ENCODE assay signal across 13 cellular contexts in the genomic region with DNA sequence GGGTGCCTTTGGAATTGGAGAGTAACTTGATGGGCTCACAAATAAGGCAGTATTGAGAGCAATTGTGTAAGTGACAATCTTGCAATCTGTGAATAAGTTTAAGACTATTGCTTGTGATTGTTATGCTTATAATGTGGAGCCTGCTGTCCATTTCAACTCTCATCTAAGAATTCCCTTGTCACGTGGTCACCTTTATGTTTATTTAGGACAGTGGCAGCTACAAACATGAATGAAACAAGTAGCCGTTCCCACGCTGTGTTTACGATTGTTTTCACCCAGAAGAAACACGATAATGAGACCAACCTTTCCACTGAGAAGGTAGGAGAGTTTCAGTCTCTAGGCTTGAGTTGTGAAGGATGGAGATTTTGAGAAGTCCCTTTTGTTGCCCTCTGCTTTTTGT. TPM values are rescaled to one million over a fixed set of nuclear protein-coding genes. Genes with fewer than 3 reads are reported as not detected.
DNase-seq lines count a peak whose midpoint lies in the region; ATAC-seq and TF ChIP-seq lines count a peak whose summit lies in the region.
"Had no signal": no experiment of that assay in that cellular context is flagged by ENCODE, and none has a peak within 500 bp of the region (broad histone marks: within the 10 kb centered on the region; RNA-seq: fewer than 3 reads in every experiment).

No MANE protein-coding gene starts in this region.

- DNase-seq in left ventricle myocardium inferior (no peak), heart left ventricle (no peak), body of pancreas (no peak), mesothelial cell of epicardium (ENCODE audit: low spot score in 2 of 2, unreplicated experiment in 2 of 2) (no peak), NCI-H526 (lab: John Stamatoyannopoulos, UW) (no peak), NCI-H2196 treated with DMSO at 0.1 percent for 48 hours (lab: John Stamatoyannopoulos, UW; ENCODE audit: unreplicated experiment) (no peak)
- no peak for DNase-seq in stimulated activated CD4-positive, alpha-beta T cell treated with anti-CD3 and anti-CD28 coated beads, Interleukin-1b, Interleukin-23, amount 100 ng/mL, for 48 hours
- DNase-seq: Caco-2; CD8-positive, alpha-beta memory T cell; GF-D8 had no signal

- no peak overlapping the region for H3K4me3 Mint-ChIP-seq in mesothelial cell of epicardium
- H3K4me3 Mint-ChIP-seq: CD8-positive, alpha-beta memory T cell had no signal

- no peak overlapping the region for H3K4me3 ChIP-seq in left ventricle myocardium inferior
- H3K4me3 ChIP-seq in heart left ventricle = no peak overlapping the region
- no peak overlapping the region for H3K4me3 ChIP-seq in body of pancreas
- no peak overlapping the region for H3K4me3 ChIP-seq in skeletal muscle tissue (ENCODE audit: low read length in 3 of 3)
- H3K4me3 ChIP-seq: BLaER1 had no signal

- TF ChIP-seq POLR2A in heart left ventricle (IDR thresholded peaks at IDR 0.05) (no peak), body of pancreas (IDR thresholded peaks at IDR 0.05) (no peak)

- ATAC-seq in heart left ventricle (no peak), body of pancreas (peak; percentile 24)

- no peak overlapping the region for H3K9ac ChIP-seq in skeletal muscle tissue (ENCODE audit: low read depth in 1 of 3, low read length in 3 of 3)
- H3K9ac ChIP-seq: BLaER1 had no signal

- H3K27ac ChIP-seq in left ventricle myocardium inferior (replicated peaks) = peak overlapping the region; percentile 22
- peak overlapping the region in 3 of 12 donors; percentile 20 to 39 (median 35) for H3K27ac ChIP-seq in heart left ventricle
- H3K27ac ChIP-seq in body of pancreas = no peak overlapping the region
- H3K27ac ChIP-seq in skeletal muscle tissue (ENCODE audit: low read depth, low read length) = peak overlapping the region; percentile 7
- H3K27ac ChIP-seq: 22Rv1, BLaER1 had no signal

- no peaks in the 10 kb centered on the region for H3K27me3 Mint-ChIP-seq in mesothelial cell of epicardium (ENCODE audit: low read depth)
- H3K27me3 Mint-ChIP-seq: CD8-positive, alpha-beta memory T cell had no signal

- H3K27me3 ChIP-seq in left ventricle myocardium inferior (ENCODE audit: low read depth) (no peaks in the 10 kb centered on the region), heart left ventricle (no peaks in the 10 kb centered on the region), body of pancreas (no peaks in the 10 kb centered on the region), skeletal muscle tissue (ENCODE audit: control insufficient read depth in 3 of 3, insufficient read depth in 3 of 3, low read length in 3 of 3) (no peaks in the 10 kb centered on the region)
- H3K27me3 ChIP-seq: BLaER1 had no signal

- H3K27ac Mint-ChIP-seq in mesothelial cell of epicardium = peak overlapping the region; percentile 8

- H3K9me3 ChIP-seq in left ventricle myocardium inferior (replicated peaks) (no peaks in the 10 kb centered on the region), heart left ventricle (no peaks in the 10 kb centered on the region), body of pancreas (no peaks in the 10 kb centered on the region), skeletal muscle tissue (ENCODE audit: control insufficient read depth in 3 of 3, low read length in 3 of 3) (no peaks in the 10 kb centered on the region)
- H3K9me3 ChIP-seq: BLaER1, Caco-2 had no signal

- 89 to 95% (median 94%) methylated on average over 5 of the region's 5 CpGs for WGBS in heart left ventricle, 4 donors
- WGBS in body of pancreas, 2 donors = 37 to 38% methylated on average over 5 of the region's 5 CpGs

- intact Hi-C loops in left ventricle myocardium inferior (cut with micrococcal nuclease) = no loop called here
- intact Hi-C loops in heart left ventricle (cut with DNase I) = loop anchor here in 2 of 10 donors (5.0 to 10.0 kb wide), 2 partner anchors 53 to 56 kb away; partner anchors contain the start of gene KIF1B (in 2 of the 2)
- intact Hi-C loops in body of pancreas (cut with DNase I) = no loop called here

- peaks cover 72% of the 10 kb centered on the region for H3K36me3 ChIP-seq in left ventricle myocardium inferior
- peaks cover 0 to 96% (median 81%) of the 10 kb centered on the region in 9 donors for H3K36me3 ChIP-seq in heart left ventricle
- H3K36me3 ChIP-seq in body of pancreas (replicated peaks in 1 of 2; ENCODE audit: insufficient read depth in 1 of 2, low read depth in 2 of 2) = peaks cover 0 to 2% of the 10 kb centered on the region in 2 donors
- peaks cover 32 to 39% (median 35%) of the 10 kb centered on the region in 3 donors for H3K36me3 ChIP-seq in skeletal muscle tissue (ENCODE audit: control insufficient read depth in 3 of 3, insufficient read depth in 3 of 3, low read length in 3 of 3)

- TF ChIP-seq CTCF in left ventricle myocardium inferior (IDR thresholded peaks at IDR 0.05; ENCODE audit: borderline replicate concordance) (no peak), heart left ventricle (IDR thresholded peaks at IDR 0.05) (no peak), body of pancreas (IDR thresholded peaks at IDR 0.05) (no peak), mesothelial cell of epicardium (IDR thresholded peaks at IDR 0.05; ENCODE audit: unreplicated experiment) (no peak)

- H3K36me3 Mint-ChIP-seq in mesothelial cell of epicardium = peaks cover 42% of the 10 kb centered on the region

- H3K4me1 Mint-ChIP-seq in mesothelial cell of epicardium = peaks cover 4% of the 10 kb centered on the region
- H3K4me1 Mint-ChIP-seq: CD8-positive, alpha-beta memory T cell had no signal

- peaks cover 34% of the 10 kb centered on the region for H3K4me1 ChIP-seq in left ventricle myocardium inferior
- H3K4me1 ChIP-seq in heart left ventricle = peaks cover 0 to 23% (median 4%) of the 10 kb centered on the region in 12 donors
- peaks cover 15% of the 10 kb centered on the region for H3K4me1 ChIP-seq in body of pancreas
- H3K4me1 ChIP-seq in skeletal muscle tissue (ENCODE audit: control insufficient read depth in 3 of 3, insufficient read depth in 3 of 3, low read length in 3 of 3) = peaks cover 0 to 7% (median 5%) of the 10 kb centered on the region in 3 donors
- H3K4me1 ChIP-seq: BLaER1 had no signal

- H3K9me3 Mint-ChIP-seq in mesothelial cell of epicardium = no peaks in the 10 kb centered on the region
- H3K9me3 Mint-ChIP-seq: CD8-positive, alpha-beta memory T cell had no signal

RNA-seq across cellular contexts. Expression of gene KIF1B, which starts 57.6 kb away (rescaled TPM):
- total RNA-seq in left ventricle myocardium inferior = 78.4 TPM
- 100 to 1,000 TPM in 2 of 9 donors, 10 to 100 TPM in 7; 65.5 to 137 (median 82.0) TPM for total RNA-seq in heart left ventricle
- 10 to 100 TPM; 25.0 to 65.9 TPM for polyA plus RNA-seq in heart left ventricle
- total RNA-seq in body of pancreas = 10 to 100 TPM; 39.2 to 46.8 TPM
- total RNA-seq in mesothelial cell of epicardium = 65.7 to 67.7 TPM (median 66.1 TPM) in 3 replicates
- total RNA-seq in skeletal muscle tissue = 127 TPM

Comparison
In these comparisons a context has a peak if more than half of its experiments do, and no peak if none do; other contexts are left out.
1. H3K27ac ChIP-seq: peak in left ventricle myocardium inferior (single experiment) and skeletal muscle tissue (single experiment); none in body of pancreas (0 of 4).